Comparison of ENCODE assay signal across 11 cellular contexts in genomic region chr16:28063047-28063521, GRCh38. TPM values are rescaled to one million over a fixed set of nuclear protein-coding genes. Genes with fewer than 3 reads are reported as not detected.
DNase-seq lines count a peak whose midpoint lies in the region; ATAC-seq and TF ChIP-seq lines count a peak whose summit lies in the region.
"Had no signal": no experiment of that assay in that cellular context is flagged by ENCODE, and none has a peak within 500 bp of the region (broad histone marks: within the 10 kb centered on the region; RNA-seq: fewer than 3 reads in every experiment).

No MANE protein-coding gene starts in this region.

- H3K9me3 ChIP-seq in breast epithelium (no peaks in the 10 kb centered on the region), upper lobe of right lung (no peaks in the 10 kb centered on the region)
- H3K9me3 ChIP-seq: Caco-2, neutrophil had no signal

- H3K4me3 Mint-ChIP-seq in MCF 10A (ENCODE audit: unreplicated experiment): no peak overlapping the region

- H3K4me3 ChIP-seq in breast epithelium (peak overlapping the region in 2 of 3 donors; percentile 33 to 57), astrocyte of the cerebellum (ENCODE audit: low read depth, low read length) (peak overlapping the region; percentile 26), upper lobe of right lung (peak overlapping the region; percentile 14)

- no peak for TF ChIP-seq POLR2A in breast epithelium (IDR thresholded peaks at IDR 0.05)

- POLR2A ChIA-PET in MCF 10A (lab: Yijun Ruan, JAX): no interaction called here

- CTCF ChIA-PET in MCF 10A (lab: Yijun Ruan, JAX): no interaction called here

- H3K9me3 Mint-ChIP-seq in MCF 10A (ENCODE audit: unreplicated experiment): no peaks in the 10 kb centered on the region

- H3K36me3 Mint-ChIP-seq in MCF 10A (ENCODE audit: insufficient read depth, unreplicated experiment): no peaks in the 10 kb centered on the region

- H3K4me1 ChIP-seq in breast epithelium: no peaks in the 10 kb centered on the region
- no peaks in the 10 kb centered on the region for H3K4me1 ChIP-seq in upper lobe of right lung
- H3K4me1 ChIP-seq: Caco-2 had no signal

- DNase-seq in breast epithelium (ENCODE audit: low spot score in 2 of 2) (no peak), MCF 10A (ENCODE audit: unreplicated experiment) (no peak), astrocyte of the cerebellum (ENCODE audit: low read depth) (no peak), left lobe of liver (ENCODE audit: low spot score) (no peak), upper lobe of right lung (no peak), anterior cingulate cortex (lab: John Stamatoyannopoulos, UW) (no peak), HPDE6-E6E7 (ENCODE audit: extremely low spot score) (no peak)
- DNase-seq: activated T-cell treated with anti-CD3 and anti-CD28 coated beads, Interleukin-2, amount 50 U/mL, for 1 hour had no signal

- H3K27me3 ChIP-seq in breast epithelium: peaks cover 4 to 59% of the 10 kb centered on the region in 2 donors
- peaks cover 52% of the 10 kb centered on the region for H3K27me3 ChIP-seq in upper lobe of right lung

- H3K27me3 Mint-ChIP-seq in MCF 10A (ENCODE audit: insufficient read depth, unreplicated experiment): peaks cover 60% of the 10 kb centered on the region

- H3K36me3 ChIP-seq in breast epithelium (no peaks in the 10 kb centered on the region), upper lobe of right lung (no peaks in the 10 kb centered on the region)
- H3K36me3 ChIP-seq: neutrophil had no signal

- no peak for TF ChIP-seq CTCF in breast epithelium (IDR thresholded peaks at IDR 0.05)
- no peak for TF ChIP-seq CTCF in MCF 10A (IDR thresholded peaks at IDR 0.05; ENCODE audit: unreplicated experiment)
- no peak for TF ChIP-seq CTCF in astrocyte of the cerebellum (IDR thresholded peaks at IDR 0.05; ENCODE audit: low read depth, low read length, missing control alignments)
- TF ChIP-seq CTCF in upper lobe of right lung (IDR thresholded peaks at IDR 0.05): no peak

- intact Hi-C loops in breast epithelium (cut with DNase I; ENCODE audit: low total_unique reads) (no loop called here), MCF 10A (cut with micrococcal nuclease) (no loop called here), upper lobe of right lung (cut with DNase I) (no loop called here)

- peaks cover 6% of the 10 kb centered on the region for H3K4me1 Mint-ChIP-seq in MCF 10A (ENCODE audit: insufficient read depth, unreplicated experiment)

- H3K27ac Mint-ChIP-seq in MCF 10A (ENCODE audit: low read depth, unreplicated experiment): no peak overlapping the region

- BruUV-seq in MCF 10A (replicated peaks; lab: Mats Ljungman, UMichigan): no TSS peak

- ATAC-seq in left lobe of liver: peak; percentile 30
- ATAC-seq in upper lobe of right lung: peak; percentile 39
- ATAC-seq in HG03039 (IDR thresholded peaks at IDR 0.05; ENCODE audit: unreplicated experiment): no peak

- H3K27ac ChIP-seq in breast epithelium (no peak overlapping the region), upper lobe of right lung (no peak overlapping the region)
- H3K27ac ChIP-seq: neutrophil had no signal

- in situ Hi-C loops in astrocyte of the cerebellum (cut with HindIII; ENCODE audit: low sequenced_read_pairs): no loop called here

RNA-seq across cellular contexts. Expression of gene GSG1L, which starts 0.4 kb away (rescaled TPM):
- total RNA-seq in breast epithelium: not detected
- not detected in 2 replicates for total RNA-seq in MCF 10A (2022)
- not detected for total RNA-seq in left lobe of liver
- total RNA-seq in upper lobe of right lung: 1.6 TPM
- total RNA-seq: Caco-2 had no signal
